1 cellular context compared by ENCODE assay signal in genomic region chr15:65833501-65834220, GRCh38.
TF ChIP-seq lines count a peak whose summit lies in the region.

No MANE protein-coding gene starts in this region.

TF ChIP-seq in GM12878, 131 proteins besides CTCF, POLR2A, EP300 and RAD21:
- TF ChIP-seq CHD2 (IDR thresholded peaks at IDR 0.05; ENCODE audit: borderline replicate concordance, low read depth, low read length) (no peak), BCLAF1 (IDR thresholded peaks at IDR 0.05) (no peak)
- TF ChIP-seq, protein P1, sequence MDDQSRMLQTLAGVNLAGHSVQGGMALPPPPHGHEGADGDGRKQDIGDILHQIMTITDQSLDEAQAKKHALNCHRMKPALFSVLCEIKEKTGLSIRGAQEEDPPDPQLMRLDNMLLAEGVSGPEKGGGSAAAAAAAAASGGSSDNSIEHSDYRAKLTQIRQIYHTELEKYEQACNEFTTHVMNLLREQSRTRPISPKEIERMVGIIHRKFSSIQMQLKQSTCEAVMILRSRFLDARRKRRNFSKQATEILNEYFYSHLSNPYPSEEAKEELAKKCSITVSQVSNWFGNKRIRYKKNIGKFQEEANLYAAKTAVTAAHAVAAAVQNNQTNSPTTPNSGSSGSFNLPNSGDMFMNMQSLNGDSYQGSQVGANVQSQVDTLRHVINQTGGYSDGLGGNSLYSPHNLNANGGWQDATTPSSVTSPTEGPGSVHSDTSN (IDR thresholded peaks at IDR 0.05; ENCODE audit: insufficient replicate concordance, low read depth, low read length): peak; percentile 33
- TF ChIP-seq, protein P2, sequence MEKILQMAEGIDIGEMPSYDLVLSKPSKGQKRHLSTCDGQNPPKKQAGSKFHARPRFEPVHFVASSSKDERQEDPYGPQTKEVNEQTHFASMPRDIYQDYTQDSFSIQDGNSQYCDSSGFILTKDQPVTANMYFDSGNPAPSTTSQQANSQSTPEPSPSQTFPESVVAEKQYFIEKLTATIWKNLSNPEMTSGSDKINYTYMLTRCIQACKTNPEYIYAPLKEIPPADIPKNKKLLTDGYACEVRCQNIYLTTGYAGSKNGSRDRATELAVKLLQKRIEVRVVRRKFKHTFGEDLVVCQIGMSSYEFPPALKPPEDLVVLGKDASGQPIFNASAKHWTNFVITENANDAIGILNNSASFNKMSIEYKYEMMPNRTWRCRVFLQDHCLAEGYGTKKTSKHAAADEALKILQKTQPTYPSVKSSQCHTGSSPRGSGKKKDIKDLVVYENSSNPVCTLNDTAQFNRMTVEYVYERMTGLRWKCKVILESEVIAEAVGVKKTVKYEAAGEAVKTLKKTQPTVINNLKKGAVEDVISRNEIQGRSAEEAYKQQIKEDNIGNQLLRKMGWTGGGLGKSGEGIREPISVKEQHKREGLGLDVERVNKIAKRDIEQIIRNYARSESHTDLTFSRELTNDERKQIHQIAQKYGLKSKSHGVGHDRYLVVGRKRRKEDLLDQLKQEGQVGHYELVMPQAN (conservative IDR thresholded peaks at IDR 0.05): no peak
